In the genomic region with DNA sequence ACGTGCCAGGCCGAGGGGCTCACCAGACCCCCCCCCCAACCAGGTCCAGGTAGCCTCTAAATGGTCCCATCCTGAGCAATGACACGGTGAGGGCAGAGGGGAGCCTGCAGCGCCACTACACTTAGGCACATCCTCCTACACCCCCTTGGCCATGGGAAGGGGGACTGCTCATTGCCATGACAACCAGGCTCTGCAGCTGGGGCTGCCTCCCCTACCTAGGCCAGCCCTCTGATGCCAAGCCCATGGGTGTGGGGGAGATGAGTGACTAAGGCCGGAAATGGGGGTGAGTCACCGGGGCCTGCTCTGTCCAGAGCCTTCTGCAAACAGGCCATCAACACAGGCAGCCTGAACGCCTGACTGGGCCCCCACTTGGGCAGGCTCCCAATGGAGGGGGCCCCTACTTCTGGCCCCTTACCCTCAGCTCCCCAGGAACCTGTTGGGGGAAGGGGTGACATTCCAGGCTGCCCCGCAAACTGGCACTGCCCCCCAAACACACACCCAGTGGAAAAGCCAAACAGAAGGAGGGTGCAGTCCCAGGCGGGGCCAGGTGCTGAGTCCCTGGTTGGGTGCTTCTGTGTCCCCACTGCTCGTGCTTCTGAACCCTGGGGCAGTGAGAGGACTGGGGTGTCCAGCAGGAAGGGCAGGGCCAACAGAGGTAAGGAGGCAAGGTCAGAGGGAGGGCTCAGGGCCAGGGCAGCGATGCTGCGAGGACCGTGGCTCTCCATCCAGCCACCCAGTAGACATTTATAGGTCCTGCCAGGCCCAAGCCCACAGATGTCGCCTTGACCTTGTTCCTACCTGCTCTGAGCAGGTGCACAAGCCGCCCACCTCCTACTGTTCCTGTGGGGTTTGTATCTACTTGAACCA, we compare ENCODE assay signal across 8 cellular contexts. TPM values are rescaled to one million over a fixed set of nuclear protein-coding genes. Genes with fewer than 3 reads are reported as not detected.
DNase-seq lines count a peak whose midpoint lies in the region; ATAC-seq and TF ChIP-seq lines count a peak whose summit lies in the region.

No MANE protein-coding gene starts in this region.

- no peak for TF ChIP-seq POLR2A in tibial nerve (IDR thresholded peaks at IDR 0.05)

- DNase-seq in CD8-positive, alpha-beta T cell, result peak in 2 of 7 experiments; percentile 25 to 40
- peak; percentile 85 for DNase-seq in KBM-7
- DNase-seq in activated effector memory CD4-positive, alpha-beta T cell treated with Interleukin-2 at 50 U/mL for 16 hours, result peak; percentile 21
- peak; percentile 91 for DNase-seq in iris pigment epithelial cell (ENCODE audit: low read depth)
- no peak for DNase-seq in tibial nerve (ENCODE audit: low spot score in 2 of 2)
- DNase-seq in occipital lobe (lab: John Stamatoyannopoulos, UW), result no peak

- no peak overlapping the region for H3K4me3 ChIP-seq in CD8-positive, alpha-beta T cell (ENCODE audit: low read depth, low read length)
- H3K4me3 ChIP-seq in tibial nerve, result no peak overlapping the region

- no peak overlapping the region for H3K27ac ChIP-seq in CD8-positive, alpha-beta T cell (ENCODE audit: low read depth, low read length)
- peak overlapping the region in 3 of 4 donors; percentile 5 to 83 (median 76) for H3K27ac ChIP-seq in tibial nerve

- in situ Hi-C loops in KBM-7 (cut with MboI; ENCODE audit: low pct_unique_long_range_greater_than_20kb, low sequenced_read_pairs), result loop anchor here (25.0 kb wide), 1 partner anchor 212 kb away; a partner anchor contains a TSS

- no peaks in the 10 kb centered on the region for H3K9me3 Mint-ChIP-seq in CD8-positive, alpha-beta T cell

- TF ChIP-seq CTCF in CD8-positive, alpha-beta T cell (IDR thresholded peaks at IDR 0.05), result no peak
- TF ChIP-seq CTCF in tibial nerve (IDR thresholded peaks at IDR 0.05), result no peak

- POLR2A ChIA-PET in CD8-positive, alpha-beta T cell (lab: Charles Lee), result interaction anchor here (0.5 to 0.9 kb wide), 2 partner anchors 25 to 37 kb away, joined by 3 read pairs; no protein-coding TSS in a partner anchor

- WGBS in tibial nerve, 2 donors, result 75 to 80% methylated on average over 9 to 11 of the region's 15 CpGs

- CTCF ChIA-PET in CD8-positive, alpha-beta T cell (lab: Charles Lee), result interaction anchor here (1.0 to 1.7 kb wide), 3 partner anchors 9 to 73 kb away, joined by 3 to 9 read pairs (median 8); a partner anchor contains a TSS

- no peak overlapping the region for H3K4me3 Mint-ChIP-seq in CD8-positive, alpha-beta T cell

- TF ChIP-seq EP300 in tibial nerve (IDR thresholded peaks at IDR 0.05), result no peak

- intact Hi-C loops in CD8-positive, alpha-beta T cell (cut with DNase I, micrococcal nuclease), result no loop called here

- no peaks in the 10 kb centered on the region for H3K4me1 ChIP-seq in CD8-positive, alpha-beta T cell (ENCODE audit: insufficient read depth, low read length)
- H3K4me1 ChIP-seq in tibial nerve, result peaks cover 0 to 77% (median 22%) of the 10 kb centered on the region in 4 donors

- no peaks in the 10 kb centered on the region for H3K27me3 ChIP-seq in CD8-positive, alpha-beta T cell (ENCODE audit: insufficient read depth, low read length)
- no peaks in the 10 kb centered on the region for H3K27me3 ChIP-seq in tibial nerve

- ATAC-seq in CD8-positive, alpha-beta T cell, result peak; percentile 61
- ATAC-seq in GM18907 (IDR thresholded peaks at IDR 0.05; ENCODE audit: unreplicated experiment) (no peak), GM19023 (IDR thresholded peaks at IDR 0.05; ENCODE audit: unreplicated experiment) (no peak)

- no peaks in the 10 kb centered on the region for H3K36me3 ChIP-seq in CD8-positive, alpha-beta T cell (ENCODE audit: insufficient read depth, low read length)
- H3K36me3 ChIP-seq in tibial nerve, result peaks cover 0 to 18% (median 0%) of the 10 kb centered on the region in 3 donors

- H3K36me3 Mint-ChIP-seq in CD8-positive, alpha-beta T cell, result no peaks in the 10 kb centered on the region

- H3K9me3 ChIP-seq in CD8-positive, alpha-beta T cell (ENCODE audit: low read length), result no peaks in the 10 kb centered on the region
- H3K9me3 ChIP-seq in tibial nerve, result no peaks in the 10 kb centered on the region

- H3K27ac Mint-ChIP-seq in CD8-positive, alpha-beta T cell, result no peak overlapping the region

- no peaks in the 10 kb centered on the region for H3K4me1 Mint-ChIP-seq in CD8-positive, alpha-beta T cell (ENCODE audit: low read depth)

- H3K27me3 Mint-ChIP-seq in CD8-positive, alpha-beta T cell (ENCODE audit: low read depth), result no peaks in the 10 kb centered on the region

RNA-seq across cellular contexts. Expression of a gene that starts 8.2 kb away (rescaled TPM):
- 1 to 10 TPM; 2.2 to 4.3 TPM for total RNA-seq in CD8-positive, alpha-beta T cell
- total RNA-seq in tibial nerve (100 to 1,000 TPM in 1 of 4 donors, 10 to 100 TPM in 3; 45.7 to 103 (median 69.3) TPM), occipital lobe (3.1 TPM)

RNA-seq across cellular contexts. Expression of a gene that starts 11.3 kb away (rescaled TPM):
- total RNA-seq in CD8-positive, alpha-beta T cell, result 10 to 100 TPM; 15.5 to 19.3 TPM
- total RNA-seq in tibial nerve (10 to 100 TPM; 25.9 to 41.9 (median 28.2) TPM), occipital lobe (3.0 TPM)

RNA-seq across cellular contexts. Expression of a gene that starts 24.1 kb away (rescaled TPM):
- 10 to 100 TPM; 76.5 to 77.2 TPM for total RNA-seq in CD8-positive, alpha-beta T cell
- 10 to 100 TPM; 22.2 to 35.2 (median 29.7) TPM for total RNA-seq in tibial nerve
- 8.0 TPM for total RNA-seq in occipital lobe

RNA-seq across cellular contexts. Expression of a gene that starts 37.5 kb away (rescaled TPM):
- 1 to 10 TPM; 1.2 to 1.4 TPM for total RNA-seq in CD8-positive, alpha-beta T cell
- 10 to 100 TPM in 2 of 4 donors, 1 to 10 TPM in 2; 6.6 to 17.5 (median 11.7) TPM for total RNA-seq in tibial nerve
- 8.1 TPM for total RNA-seq in occipital lobe

Comparison
In these comparisons a context has a peak if more than half of its experiments do, and no peak if none do; other contexts are left out.
1. DNase-seq: peak in KBM-7 (single experiment), activated effector memory CD4-positive, alpha-beta T cell treated with Interleukin-2 at 50 U/mL for 16 hours (single experiment) and iris pigment epithelial cell (single experiment); none in tibial nerve (0 of 2) and occipital lobe (single experiment).
2. RNA of a gene that starts 8.2 kb away (total RNA-seq): 45.7 to 103 TPM in tibial nerve; 2.2 to 4.3 TPM in CD8-positive, alpha-beta T cell and 3.1 TPM in occipital lobe (single experiment); every median in the first group is over 4 times any median in the second.